9 cellular contexts compared by ENCODE assay signal in genomic region chr20:45355209-45355608, GRCh38. TPM values are rescaled to one million over a fixed set of nuclear protein-coding genes. Genes with fewer than 3 reads are reported as not detected.
DNase-seq lines count a peak whose midpoint lies in the region; ATAC-seq, FAIRE-seq and TF ChIP-seq lines count a peak whose summit lies in the region.
"Had no signal": no experiment of that assay in that cellular context is flagged by ENCODE, and none has a peak within 500 bp of the region (broad histone marks: within the 10 kb centered on the region; RNA-seq: fewer than 3 reads in every experiment).

No MANE protein-coding gene starts in this region.

- peaks cover 13 to 54% (median 33%) of the 10 kb centered on the region in 4 donors for H3K4me1 Mint-ChIP-seq in CD4-positive, alpha-beta memory T cell
- peaks cover 50% of the 10 kb centered on the region for H3K4me1 Mint-ChIP-seq in astrocyte (ENCODE audit: low read depth, unreplicated experiment)

- no peak overlapping the region for H3K14ac ChIP-seq in IMR-90 (replicated peaks; ENCODE audit: low read depth, low read length)

- H3K9me3 ChIP-seq in CD4-positive, alpha-beta memory T cell (ENCODE audit: control insufficient read depth in 1 of 2, low read length in 2 of 2): no peaks in the 10 kb centered on the region
- H3K9me3 ChIP-seq in IMR-90 (ENCODE audit: control insufficient read depth, insufficient read depth, low read length) (no peaks in the 10 kb centered on the region), astrocyte (ENCODE audit: insufficient read depth, low read depth, low read length) (no peaks in the 10 kb centered on the region), mucosa of descending colon (no peaks in the 10 kb centered on the region), ovary (no peaks in the 10 kb centered on the region)

- TF ChIP-seq RAD21 in IMR-90 (IDR thresholded peaks at IDR 0.05; ENCODE audit: low read length): no peak

- peak overlapping the region; percentile 76; the same call in 2 of the 3 replicates for H2BK15ac ChIP-seq in IMR-90 (ENCODE audit: low read depth, low read length)

- no peak for FAIRE-seq in astrocyte (lab: Jason Lieb, UNC)

- intact Hi-C loops in CD4-positive, alpha-beta memory T cell (cut with micrococcal nuclease): no loop called here
- intact Hi-C loops in IMR-90 (cut with micrococcal nuclease): no loop called here
- intact Hi-C loops in mucosa of descending colon (cut with DNase I, micrococcal nuclease): no loop called here
- intact Hi-C loops in ovary (cut with DNase I): no loop called here

- peak overlapping the region; percentile 61; the same call in 1 of the 2 replicates for H3K18ac ChIP-seq in IMR-90 (ENCODE audit: low read depth, low read length)

- 0 out of 2 replicates have a peak overlapping the region, but pooled peaks have one; percentile 11 for H3K23ac ChIP-seq in IMR-90 (ENCODE audit: low read depth, low read length)

- H4K5ac ChIP-seq in IMR-90 (ENCODE audit: low read depth, low read length): peak overlapping the region; percentile 25; the same call in 1 of the 2 replicates

- in situ Hi-C loops in IMR-90 (cut with MboI; ENCODE audit: low sequenced_read_pairs): loop anchor here (5.0 kb wide), 1 partner anchor 82 kb away; no protein-coding TSS in a partner anchor

- H2BK5ac ChIP-seq in IMR-90 (ENCODE audit: low read depth, low read length, poor library complexity, severe bottlenecking): peak overlapping the region; percentile 81

- 0 out of 2 replicates have a peak overlapping the region, but pooled peaks have one; percentile 32 for H2BK120ac ChIP-seq in IMR-90 (ENCODE audit: low read depth, low read length)

- H3K4me1 ChIP-seq in CD4-positive, alpha-beta memory T cell (ENCODE audit: insufficient read depth, low read length): peaks cover 28% of the 10 kb centered on the region
- H3K4me1 ChIP-seq in IMR-90 (ENCODE audit: control insufficient read depth, insufficient read depth, low read length) (peaks cover 32% of the 10 kb centered on the region), astrocyte (ENCODE audit: insufficient read depth, low read length) (peaks cover 53% of the 10 kb centered on the region), mucosa of descending colon (ENCODE audit: low read depth) (peaks cover 21% of the 10 kb centered on the region), ovary (ENCODE audit: insufficient read depth) (peaks cover 3% of the 10 kb centered on the region)

- dilution Hi-C loops in IMR-90 (cut with HindIII; ENCODE audit: low sequenced_read_pairs, unreplicated experiment): no loop called here

- peaks cover 5% of the 10 kb centered on the region; the same call in 1 of the 2 replicates for H4K20me1 ChIP-seq in IMR-90 (ENCODE audit: insufficient read depth, low read length)
- no peaks in the 10 kb centered on the region for H4K20me1 ChIP-seq in astrocyte (ENCODE audit: insufficient read depth, low read length)

- peak; percentile 81 for ATAC-seq in IMR-90 (ENCODE audit: low read depth)
- peak; percentile 49 for ATAC-seq in mucosa of descending colon
- no peak for ATAC-seq in GM21786 (IDR thresholded peaks at IDR 0.05; ENCODE audit: unreplicated experiment)

- H3K56ac ChIP-seq in IMR-90 (ENCODE audit: extremely low read depth, insufficient read depth, low read length): no peak overlapping the region

- H3K79me1 ChIP-seq in IMR-90 (ENCODE audit: low read depth in 1 of 2, low read length in 2 of 2): peaks cover 0 to 16% of the 10 kb centered on the region in 2 experiments; a peak in 2 of 4 replicates

- peak overlapping the region; percentile 20; the same call in 1 of the 2 replicates for H3K9ac ChIP-seq in IMR-90 (ENCODE audit: low read depth, low read length)
- peak overlapping the region; percentile 1 for H3K9ac ChIP-seq in astrocyte (ENCODE audit: low read length)

- H2AFZ ChIP-seq in IMR-90 (replicated peaks; ENCODE audit: low read length, poor library complexity): no peak overlapping the region
- no peak overlapping the region for H2AFZ ChIP-seq in astrocyte (ENCODE audit: low read depth, low read length)

- 0 out of 4 replicates have a peak overlapping the region, but pooled peaks of 1 of the 2 experiments have one; percentile 20 for H4K8ac ChIP-seq in IMR-90 (ENCODE audit: low read depth in 2 of 2, low read length in 2 of 2)

- no peak overlapping the region for H4K91ac ChIP-seq in IMR-90 (ENCODE audit: insufficient read depth, low read depth, low read length)

- H3K36me3 Mint-ChIP-seq in CD4-positive, alpha-beta memory T cell: no peaks in the 10 kb centered on the region
- no peaks in the 10 kb centered on the region for H3K36me3 Mint-ChIP-seq in astrocyte (ENCODE audit: low read depth, unreplicated experiment)

- H3K79me2 ChIP-seq in astrocyte (ENCODE audit: insufficient read depth, low read length): no peaks in the 10 kb centered on the region

- DNase-seq in CD4-positive, alpha-beta memory T cell: no peak
- peak; percentile 88 for DNase-seq in IMR-90
- peak; percentile 73 for DNase-seq in astrocyte (ENCODE audit: low read depth)
- DNase-seq in mucosa of descending colon: no peak
- DNase-seq in GM20000 (ENCODE audit: low spot score): no peak
- no peak for DNase-seq in ovary
- no peak for DNase-seq in activated gamma-delta T cell (lab: John Stamatoyannopoulos, UW)

- no peaks in the 10 kb centered on the region for H3K27me3 ChIP-seq in CD4-positive, alpha-beta memory T cell (ENCODE audit: insufficient read depth, low read length)
- H3K27me3 ChIP-seq in IMR-90 (ENCODE audit: control insufficient read depth, insufficient read depth, low read length): no peaks in the 10 kb centered on the region
- no peaks in the 10 kb centered on the region for H3K27me3 ChIP-seq in astrocyte (ENCODE audit: insufficient read depth, low read length)
- no peaks in the 10 kb centered on the region for H3K27me3 ChIP-seq in ovary

- peaks cover 19% of the 10 kb centered on the region for H3K9me1 ChIP-seq in IMR-90 (ENCODE audit: insufficient read depth, low read length)

- H3K4me3 ChIP-seq in CD4-positive, alpha-beta memory T cell (ENCODE audit: low read length in 2 of 2): no peak overlapping the region
- peak overlapping the region; percentile 13; the same call in 1 of the 2 replicates for H3K4me3 ChIP-seq in IMR-90 (ENCODE audit: insufficient read depth, low read depth, low read length)
- H3K4me3 ChIP-seq in astrocyte (ENCODE audit: insufficient read depth, low read depth, low read length): no peak overlapping the region
- no peak overlapping the region for H3K4me3 ChIP-seq in mucosa of descending colon
- H3K4me3 ChIP-seq in ovary: no peak overlapping the region

- H3K9me3 Mint-ChIP-seq in CD4-positive, alpha-beta memory T cell: no peaks in the 10 kb centered on the region
- no peaks in the 10 kb centered on the region for H3K9me3 Mint-ChIP-seq in astrocyte (ENCODE audit: unreplicated experiment)

- no peak for TF ChIP-seq EP300 in ovary (IDR thresholded peaks at IDR 0.05)

- TF ChIP-seq CTCF in IMR-90 (conservative IDR thresholded peaks at IDR 0.05; ENCODE audit: low read depth, low read length) (no peak), astrocyte (IDR thresholded peaks at IDR 0.05; ENCODE audit: insufficient read depth, low read depth, low read length) (no peak), mucosa of descending colon (IDR thresholded peaks at IDR 0.05) (no peak), GM20000 (IDR thresholded peaks at IDR 0.05; ENCODE audit: extremely low read depth, missing control alignments) (no peak), ovary (IDR thresholded peaks at IDR 0.05) (no peak)

- no peak overlapping the region for H2AK9ac ChIP-seq in IMR-90 (replicated peaks; ENCODE audit: low read depth, low read length, poor library complexity)

- peak overlapping the region; percentile 40 for H2BK20ac ChIP-seq in IMR-90 (ENCODE audit: low read depth, low read length)

- H3K4me3 Mint-ChIP-seq in CD4-positive, alpha-beta memory T cell: peak overlapping the region in 3 of 8 donors; percentile 10 to 61 (median 57)
- no peak overlapping the region for H3K4me3 Mint-ChIP-seq in astrocyte (ENCODE audit: unreplicated experiment)

- no TSS peak for BruUV-seq in IMR-90 (replicated peaks; lab: Mats Ljungman, UMichigan)

- no peaks in the 10 kb centered on the region for H3K27me3 Mint-ChIP-seq in CD4-positive, alpha-beta memory T cell
- H3K27me3 Mint-ChIP-seq in astrocyte (ENCODE audit: low read depth, unreplicated experiment): no peaks in the 10 kb centered on the region

- no CpG with 5 or more reads among the region's 3 CpGs for WGBS in IMR-90 (ENCODE audit: extremely low coverage in 2 of 2, insufficient read length in 1 of 2), 2 experiments
- 50 to 62% (median 53%) methylated on average over 3 of the region's 3 CpGs for WGBS in ovary, 3 donors

- no peak for TF ChIP-seq POLR2A in IMR-90 (IDR thresholded peaks at IDR 0.05; ENCODE audit: low read depth, low read length)
- no peak for TF ChIP-seq POLR2A in ovary (IDR thresholded peaks at IDR 0.05)

- H3K4me2 ChIP-seq in IMR-90 (ENCODE audit: low read depth, low read length): peak overlapping the region; percentile 85
- peak overlapping the region; percentile 63 for H3K4me2 ChIP-seq in astrocyte (ENCODE audit: low read length)

- peak overlapping the region; percentile 38; the same call in 1 of the 2 replicates for H3K4ac ChIP-seq in IMR-90 (ENCODE audit: low read depth, low read length)

- H3K27ac ChIP-seq in CD4-positive, alpha-beta memory T cell (ENCODE audit: low read depth, low read length): peak overlapping the region; percentile 27
- H3K27ac ChIP-seq in IMR-90 (ENCODE audit: insufficient read depth, low read length) (peak overlapping the region; percentile 68), astrocyte (ENCODE audit: low read depth, low read length) (peak overlapping the region; percentile 52), ovary (no peak overlapping the region)
- H3K27ac ChIP-seq: RWPE1 had no signal

- H3K36me3 ChIP-seq in CD4-positive, alpha-beta memory T cell (ENCODE audit: insufficient read depth, low read length): no peaks in the 10 kb centered on the region
- no peaks in the 10 kb centered on the region for H3K36me3 ChIP-seq in IMR-90 (ENCODE audit: control insufficient read depth, insufficient read depth, low read length)
- H3K36me3 ChIP-seq in astrocyte (ENCODE audit: insufficient read depth, low read length): no peaks in the 10 kb centered on the region
- H3K36me3 ChIP-seq in mucosa of descending colon (ENCODE audit: low read depth): no peaks in the 10 kb centered on the region
- no peaks in the 10 kb centered on the region for H3K36me3 ChIP-seq in ovary

- H2AK5ac ChIP-seq in IMR-90 (ENCODE audit: low read depth, low read length): 0 out of 2 replicates have a peak overlapping the region, but pooled peaks have one; percentile 21

- POLR2A ChIA-PET in CD4-positive, alpha-beta memory T cell (lab: Charles Lee; ENCODE audit: partially characterized antibody): interaction anchor here (0.5 to 2.8 kb wide), 3 partner anchors 7 to 410 kb away, joined by 3 to 9 read pairs (median 6); partner anchors contain the start of genes SDC4 and SYS1
- POLR2A ChIA-PET in IMR-90 (lab: Charles Lee; ENCODE audit: unreplicated experiment): interaction anchor here (0.6 kb wide), 1 partner anchor 9 kb away, joined by 3 read pairs; no protein-coding TSS in a partner anchor

- CTCF ChIA-PET in CD4-positive, alpha-beta memory T cell (lab: Charles Lee; ENCODE audit: partially characterized antibody): interaction anchor here (0.7 to 12.6 kb wide), 7 partner anchors 11 to 95 kb away, joined by 3 to 184 read pairs (median 5); no protein-coding TSS in a partner anchor
- CTCF ChIA-PET in IMR-90 (lab: Yijun Ruan, JAX): interaction anchor here (0.8 kb wide), 2 partner anchors 19 to 36 kb away, joined by 4 read pairs; no protein-coding TSS in a partner anchor

- peak overlapping the region in 6 of 7 donors; percentile 32 to 77 (median 72) for H3K27ac Mint-ChIP-seq in CD4-positive, alpha-beta memory T cell
- H3K27ac Mint-ChIP-seq in astrocyte (ENCODE audit: unreplicated experiment): peak overlapping the region; percentile 75

RNA-seq across cellular contexts. Expression of gene SDC4, which starts 7.0 kb away (rescaled TPM):
- 1 to 10 TPM; 3.8 to 3.9 TPM for total RNA-seq in CD4-positive, alpha-beta memory T cell
- 1 to 10 TPM; 1.2 to 2.3 TPM for polyA plus RNA-seq in CD4-positive, alpha-beta memory T cell
- total RNA-seq in IMR-90 (2012; rRNA removed) (265 and 275 TPM in 2 replicates), astrocyte (125 and 135 TPM in 2 replicates), mucosa of descending colon (100 to 1,000 TPM; 114 to 145 (median 122) TPM), ovary (100 to 1,000 TPM in 1 of 7 donors, 10 to 100 TPM in 6; 12.9 to 269 (median 45.9) TPM)
- polyA plus RNA-seq in IMR-90 (2012; rRNA removed) (181 and 203 TPM in 2 replicates), ovary (10 to 100 TPM; 17.3 to 49.0 TPM)
- polyA plus RNA-seq in IMR-90 (2012; cell fraction: cytosol; rRNA removed): 183 and 191 TPM in 2 replicates
- 58.2 and 85.3 TPM in 2 replicates for polyA plus RNA-seq in IMR-90 (2012; cell fraction: nucleus; rRNA removed; ENCODE audit: low replicate concordance)

RNA-seq across cellular contexts. Expression of gene SYS1, which starts 7.7 kb away (rescaled TPM):
- 10 to 100 TPM; 56.4 to 56.6 TPM for total RNA-seq in CD4-positive, alpha-beta memory T cell
- 10 to 100 TPM; 24.7 to 30.2 TPM for polyA plus RNA-seq in CD4-positive, alpha-beta memory T cell
- total RNA-seq in IMR-90 (2012; rRNA removed): 12.9 and 16.7 TPM in 2 replicates
- 24.6 and 29.2 TPM in 2 replicates for polyA plus RNA-seq in IMR-90 (2012; rRNA removed)
- 35.1 and 52.6 TPM in 2 replicates for polyA plus RNA-seq in IMR-90 (2012; cell fraction: cytosol; rRNA removed)
- polyA plus RNA-seq in IMR-90 (2012; cell fraction: nucleus; rRNA removed; ENCODE audit: low replicate concordance): 10.9 and 29.3 TPM in 2 replicates
- 20.4 and 25.2 TPM in 2 replicates for total RNA-seq in astrocyte
- total RNA-seq in mucosa of descending colon: 10 to 100 TPM; 37.2 to 41.7 (median 39.9) TPM
- total RNA-seq in ovary: 10 to 100 TPM; 29.2 to 69.7 (median 32.8) TPM
- 10 to 100 TPM; 33.0 to 47.0 TPM for polyA plus RNA-seq in ovary

RNA-seq across cellular contexts. Expression of gene TP53TG5, which starts 22.9 kb away (rescaled TPM):
- total RNA-seq in CD4-positive, alpha-beta memory T cell: under 1 TPM in 1 of 2 experiments, not detected in 1; 0.36 TPM
- polyA plus RNA-seq in CD4-positive, alpha-beta memory T cell: under 1 TPM; 0.11 to 0.24 TPM
- total RNA-seq in IMR-90 (2012; rRNA removed) (not detected in 2 replicates), astrocyte (not detected in 2 replicates), mucosa of descending colon (1 to 10 TPM; 1.4 to 2.1 (median 1.6) TPM), ovary (under 1 TPM in 2 of 7 donors, not detected in 5; 0.42 to 0.89 TPM)
- polyA plus RNA-seq in IMR-90 (2012; rRNA removed) (not detected in 2 replicates), ovary (under 1 TPM in 1 of 2 donors, not detected in 1; 0.02 TPM)
- not detected in 2 replicates for polyA plus RNA-seq in IMR-90 (2012; cell fraction: cytosol; rRNA removed)
- not detected in 2 replicates for polyA plus RNA-seq in IMR-90 (2012; cell fraction: nucleus; rRNA removed; ENCODE audit: low replicate concordance)

RNA-seq across cellular contexts. Expression of gene MATN4, which starts 47.1 kb away (rescaled TPM):
- total RNA-seq in CD4-positive, alpha-beta memory T cell: not detected
- polyA plus RNA-seq in CD4-positive, alpha-beta memory T cell: not detected
- total RNA-seq in IMR-90 (2012; rRNA removed) (not detected in 2 replicates), astrocyte (0.19 and 0.20 TPM in 2 replicates), mucosa of descending colon (under 1 TPM in 2 of 3 donors, not detected in 1; 0.17 to 0.22 TPM), ovary (under 1 TPM in 1 of 7 donors, not detected in 6; 0.10 TPM)
- polyA plus RNA-seq in IMR-90 (2012; rRNA removed) (0.12 and 0.13 TPM in 2 replicates), ovary (not detected)
- 0.11 and 0.16 TPM in 2 replicates for polyA plus RNA-seq in IMR-90 (2012; cell fraction: cytosol; rRNA removed)
- 0.37 and 1.2 TPM in 2 replicates for polyA plus RNA-seq in IMR-90 (2012; cell fraction: nucleus; rRNA removed; ENCODE audit: low replicate concordance)

RNA-seq across cellular contexts. Expression of gene RBPJL, which starts 48.6 kb away (rescaled TPM):
- not detected for total RNA-seq in CD4-positive, alpha-beta memory T cell
- polyA plus RNA-seq in CD4-positive, alpha-beta memory T cell: not detected
- total RNA-seq in IMR-90 (2012; rRNA removed) (not detected in 2 replicates), astrocyte (not detected in 2 replicates), mucosa of descending colon (not detected), ovary (under 1 TPM in 2 of 7 donors, not detected in 5; 0.36 to 0.38 TPM)
- polyA plus RNA-seq in IMR-90 (2012; rRNA removed) (not detected in 2 replicates), ovary (not detected)
- not detected in 2 replicates for polyA plus RNA-seq in IMR-90 (2012; cell fraction: cytosol; rRNA removed)
- polyA plus RNA-seq in IMR-90 (2012; cell fraction: nucleus; rRNA removed; ENCODE audit: low replicate concordance): not detected in 2 replicates

Comparison
In these comparisons a context has a peak if more than half of its experiments do, and no peak if none do; other contexts are left out.
1. DNase-seq: peak in IMR-90 (single experiment) and astrocyte (single experiment); none in CD4-positive, alpha-beta memory T cell (0 of 5), mucosa of descending colon (0 of 3), GM20000 (single experiment), ovary (0 of 5) and activated gamma-delta T cell (single experiment).
2. H3K27ac ChIP-seq: peak in CD4-positive, alpha-beta memory T cell (single experiment), IMR-90 (single experiment) and astrocyte (single experiment); none in ovary (0 of 2).